Comparison of ENCODE assay signal across 19 cellular contexts in the genomic region with DNA sequence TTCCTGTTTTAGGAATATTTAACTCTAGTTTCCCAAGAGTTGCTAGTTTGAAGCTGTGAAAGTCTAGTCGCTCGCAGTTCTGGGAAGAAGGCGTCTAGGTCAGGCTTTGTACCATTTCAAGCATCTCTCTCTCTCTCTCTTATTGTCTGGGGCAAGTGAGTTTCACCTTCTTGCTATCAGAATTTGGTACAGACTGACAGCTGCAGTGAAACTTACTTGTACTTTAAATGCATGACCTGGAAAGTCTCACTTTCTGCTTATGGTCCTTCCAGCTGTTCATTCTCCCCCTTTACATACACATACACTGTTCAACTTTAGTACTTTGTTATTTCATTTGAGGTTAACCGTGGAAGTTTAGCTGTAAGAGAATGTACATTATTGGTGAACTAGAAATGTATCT. TPM values are rescaled to one million over a fixed set of nuclear protein-coding genes. Genes with fewer than 3 reads are reported as not detected.
DNase-seq lines count a peak whose midpoint lies in the region; ATAC-seq and TF ChIP-seq lines count a peak whose summit lies in the region.
"Had no signal": no experiment of that assay in that cellular context is flagged by ENCODE, and none has a peak within 500 bp of the region (broad histone marks: within the 10 kb centered on the region; RNA-seq: fewer than 3 reads in every experiment).

No MANE protein-coding gene starts in this region.

- no peaks in the 10 kb centered on the region for H3K4me1 Mint-ChIP-seq in activated CD4-positive, alpha-beta T cell treated with anti-CD3 and anti-CD28 coated beads, Interleukin-2, amount 10 ng/mL, durations not matched to agents 7 days and 5 days

- H3K9me2 ChIP-seq in MM.1S (replicated peaks; ENCODE audit: insufficient read depth, low read length): no peaks in the 10 kb centered on the region

- no peak overlapping the region for H3K4me2 ChIP-seq in MM.1S (ENCODE audit: low read depth, low read length)
- H3K4me2 ChIP-seq: BLaER1 treated with 17β-estradiol and CSF1 and Interleukin-3, amounts not matched to agents 10 nM and 100 nM had no signal

- H3K27me3 ChIP-seq in MM.1S (replicated peaks; ENCODE audit: insufficient read depth, low read length): no peaks in the 10 kb centered on the region

- no peaks in the 10 kb centered on the region for H3K36me3 Mint-ChIP-seq in activated CD4-positive, alpha-beta T cell treated with anti-CD3 and anti-CD28 coated beads, Interleukin-2, amount 10 ng/mL, durations not matched to agents 7 days and 5 days (ENCODE audit: low read depth)
- H3K36me3 Mint-ChIP-seq: CD8-positive, alpha-beta T cell; IgD-negative memory B cell had no signal

- CTCF ChIA-PET in activated CD4-positive, alpha-beta T cell treated with anti-CD3 and anti-CD28 coated beads, Interleukin-2, amount 10 ng/mL, durations not matched to agents 7 days and 5 days (lab: Charles Lee): no interaction called here

- no peak overlapping the region for H3K9ac ChIP-seq in MM.1S (ENCODE audit: low read length)
- H3K9ac ChIP-seq: BLaER1 treated with 17β-estradiol and CSF1 and Interleukin-3, amounts not matched to agents 10 nM and 100 nM had no signal

- no peak for TF ChIP-seq CTCF in MM.1S (IDR thresholded peaks at IDR 0.05; ENCODE audit: low read length)

- H3K9me3 ChIP-seq in MM.1S (replicated peaks; ENCODE audit: insufficient read depth, low read length): no peaks in the 10 kb centered on the region

- no peak overlapping the region for H3K27ac ChIP-seq in MM.1S (ENCODE audit: low read length)
- H3K27ac ChIP-seq: 22Rv1; BLaER1 treated with 17β-estradiol and CSF1 and Interleukin-3, amounts not matched to agents 10 nM and 100 nM had no signal

- ATAC-seq in HG02870 (IDR thresholded peaks at IDR 0.05; ENCODE audit: unreplicated experiment): peak; percentile 84
- ATAC-seq in left lobe of liver: no peak
- ATAC-seq: CD8-positive, alpha-beta T cell; HepG2 had no signal

- no peaks in the 10 kb centered on the region for H3K79me2 ChIP-seq in MM.1S (ENCODE audit: low read length)

- H3K27me3 Mint-ChIP-seq in activated CD4-positive, alpha-beta T cell treated with anti-CD3 and anti-CD28 coated beads, Interleukin-2, amount 10 ng/mL, durations not matched to agents 7 days and 5 days: peaks cover 15% of the 10 kb centered on the region

- H3K4me3 Mint-ChIP-seq in activated CD4-positive, alpha-beta T cell treated with anti-CD3 and anti-CD28 coated beads, Interleukin-2, amount 10 ng/mL, durations not matched to agents 7 days and 5 days: no peak overlapping the region
- H3K4me3 Mint-ChIP-seq: B cell; CD8-positive, alpha-beta T cell; H9; IgD-negative memory B cell had no signal

- no peak overlapping the region for H3K4me3 ChIP-seq in MM.1S (ENCODE audit: low read length)
- H3K4me3 ChIP-seq: BLaER1 treated with 17β-estradiol and CSF1 and Interleukin-3, amounts not matched to agents 10 nM and 100 nM had no signal

- H3K9me3 Mint-ChIP-seq in activated CD4-positive, alpha-beta T cell treated with anti-CD3 and anti-CD28 coated beads, Interleukin-2, amount 10 ng/mL, durations not matched to agents 7 days and 5 days: no peaks in the 10 kb centered on the region
- H3K9me3 Mint-ChIP-seq: CD8-positive, alpha-beta T cell had no signal

- H3K36me3 ChIP-seq in MM.1S (replicated peaks; ENCODE audit: insufficient read depth, low read length): no peaks in the 10 kb centered on the region
- H3K36me3 ChIP-seq: BLaER1 treated with 17β-estradiol and CSF1 and Interleukin-3, amounts not matched to agents 10 nM and 100 nM had no signal

- H3K27ac Mint-ChIP-seq in activated CD4-positive, alpha-beta T cell treated with anti-CD3 and anti-CD28 coated beads, Interleukin-2, amount 10 ng/mL, durations not matched to agents 7 days and 5 days: no peak overlapping the region
- H3K27ac Mint-ChIP-seq: B cell; CD8-positive, alpha-beta T cell; H9; IgD-negative memory B cell had no signal

- H2AFZ ChIP-seq in MM.1S (ENCODE audit: low read length): no peak overlapping the region

- POLR2A ChIA-PET in activated CD4-positive, alpha-beta T cell treated with anti-CD3 and anti-CD28 coated beads, Interleukin-2, amount 10 ng/mL, durations not matched to agents 7 days and 5 days (lab: Charles Lee): no interaction called here

- H4K20me1 ChIP-seq in MM.1S (ENCODE audit: insufficient read depth, low read length): no peaks in the 10 kb centered on the region
- H4K20me1 ChIP-seq: BLaER1 treated with 17β-estradiol and CSF1 and Interleukin-3, amounts not matched to agents 10 nM and 100 nM had no signal

- peak; percentile 39 for DNase-seq in DMS 273 (lab: John Stamatoyannopoulos, UW; ENCODE audit: unreplicated experiment)
- no peak for DNase-seq in DMS 273 treated with DMSO at 0.1 percent for 48 hours (lab: John Stamatoyannopoulos, UW)
- peak; percentile 13 for DNase-seq in MM.1S
- DNase-seq in NCI-H2196 treated with DMSO at 0.1 percent for 48 hours (lab: John Stamatoyannopoulos, UW; ENCODE audit: unreplicated experiment): no peak
- DNase-seq in left lobe of liver (ENCODE audit: low spot score): no peak
- DNase-seq in activated CD4-positive, alpha-beta T cell treated with anti-CD3 and anti-CD28 coated beads, Interleukin-2, amount 10 ng/mL, durations not matched to agents 7 days and 5 days: no peak
- DNase-seq in stimulated activated CD4-positive, alpha-beta T cell treated with anti-CD3 and anti-CD28 coated beads, Interleukin-12 subunit alpha, Interleukin-12 subunit beta, amount 100 ng/mL, for 4 hours: no peak
- DNase-seq: CD8-positive, alpha-beta T cell; COR-L47; DMS79 treated with DMSO at 0.1 percent for 48 hours; GF-D8; H9; KBM-7 had no signal

- no peaks in the 10 kb centered on the region for H3K4me1 ChIP-seq in MM.1S (ENCODE audit: low read length)
- H3K4me1 ChIP-seq: BLaER1 treated with 17β-estradiol and CSF1 and Interleukin-3, amounts not matched to agents 10 nM and 100 nM had no signal

- H3F3A ChIP-seq in MM.1S (ENCODE audit: insufficient read depth, low read length): no peaks in the 10 kb centered on the region; the same call in 1 of the 2 replicates

RNA-seq across cellular contexts. Expression of gene FRMPD4, which starts 4.4 kb away (rescaled TPM):
- not detected for total RNA-seq in left lobe of liver
- total RNA-seq in activated CD4-positive, alpha-beta T cell treated with anti-CD3 and anti-CD28 coated beads, Interleukin-2, amount 10 ng/mL, durations not matched to agents 7 days and 5 days: not detected
- total RNA-seq: B cell; CD8-positive, alpha-beta T cell; HepG2 had no signal

Comparison
In these comparisons a context has a peak if more than half of its experiments do, and no peak if none do; other contexts are left out.
1. DNase-seq: peak in DMS 273 (single experiment) and MM.1S (single experiment); none in DMS 273 treated with DMSO at 0.1 percent for 48 hours (single experiment), NCI-H2196 treated with DMSO at 0.1 percent for 48 hours (single experiment), left lobe of liver (single experiment), activated CD4-positive, alpha-beta T cell treated with anti-CD3 and anti-CD28 coated beads, Interleukin-2, amount 10 ng/mL, durations not matched to agents 7 days and 5 days (single experiment) and stimulated activated CD4-positive, alpha-beta T cell treated with anti-CD3 and anti-CD28 coated beads, Interleukin-12 subunit alpha, Interleukin-12 subunit beta, amount 100 ng/mL, for 4 hours (single experiment).